10 cellular contexts compared by ENCODE assay signal in genomic region chr16:27515874-27516353, GRCh38. TPM values are rescaled to one million over a fixed set of nuclear protein-coding genes. Genes with fewer than 3 reads are reported as not detected.
DNase-seq lines count a peak whose midpoint lies in the region; ATAC-seq and TF ChIP-seq lines count a peak whose summit lies in the region.
"Had no signal": no experiment of that assay in that cellular context is flagged by ENCODE, and none has a peak within 500 bp of the region (broad histone marks: within the 10 kb centered on the region; RNA-seq: fewer than 3 reads in every experiment).

No MANE protein-coding gene starts in this region.

- no peak for ATAC-seq in GM21737 (IDR thresholded peaks at IDR 0.05; ENCODE audit: unreplicated experiment)

- no peak overlapping the region for H3K18ac ChIP-seq in neuronal stem cell (ENCODE audit: low read length)

- H4K91ac ChIP-seq in neuronal stem cell (ENCODE audit: low read depth, low read length, poor library complexity) = no peak overlapping the region

- H2BK12ac ChIP-seq in neuronal stem cell (ENCODE audit: low read length) = no peak overlapping the region

- H3K9ac ChIP-seq in neuronal stem cell (ENCODE audit: low read depth, low read length, poor library complexity) = no peak overlapping the region

- H2AK5ac ChIP-seq in neuronal stem cell (ENCODE audit: low read depth, low read length) = no peak overlapping the region

- no peak overlapping the region for H3K4me2 ChIP-seq in neuronal stem cell (ENCODE audit: insufficient read depth, low read length, poor library complexity, severe bottlenecking)

- H3K4me3 Mint-ChIP-seq in T-helper 2 cell treated with Interferon-gamma antibody and Interleukin-4, amounts not matched to agents 5 μg/mL and 100 μg/mL, for 36 hours = no peak overlapping the region
- no peak overlapping the region for H3K4me3 Mint-ChIP-seq in activated T-helper 1 cell treated with anti-CD3 and anti-CD28 coated beads, Interleukin-12 subunit alpha, Interleukin-12 subunit beta, Interleukin-2, Interleukin-4 antibody, amounts not matched to agents 30 ng/mL and 10 ng/mL and 1 ng/mL, durations not matched to agents 14 hours and 24 hours and 36 hours
- H3K4me3 Mint-ChIP-seq: naive B cell had no signal

- H3K4me1 Mint-ChIP-seq in T-helper 2 cell treated with Interferon-gamma antibody and Interleukin-4, amounts not matched to agents 5 μg/mL and 100 μg/mL, for 36 hours (ENCODE audit: low read depth) = peaks cover 2% of the 10 kb centered on the region
- no peaks in the 10 kb centered on the region for H3K4me1 Mint-ChIP-seq in activated T-helper 1 cell treated with anti-CD3 and anti-CD28 coated beads, Interleukin-12 subunit alpha, Interleukin-12 subunit beta, Interleukin-2, Interleukin-4 antibody, amounts not matched to agents 30 ng/mL and 10 ng/mL and 1 ng/mL, durations not matched to agents 14 hours and 24 hours and 36 hours (ENCODE audit: low read depth)

- H3K27ac ChIP-seq in neuronal stem cell (replicated peaks; ENCODE audit: low read length) (no peak overlapping the region), suprapubic skin (no peak overlapping the region)
- H3K27ac ChIP-seq: SK-N-MC had no signal

- no peak for TF ChIP-seq EP300 in suprapubic skin (IDR thresholded peaks at IDR 0.05)

- TF ChIP-seq CTCF in HFF-Myc (IDR thresholded peaks at IDR 0.05; ENCODE audit: low read depth, low read length, missing control alignments) (peak; percentile 66), suprapubic skin (IDR thresholded peaks at IDR 0.05) (peak in 1 of 2 donors; percentile 58)

- H2BK5ac ChIP-seq in neuronal stem cell (ENCODE audit: low read length) = no peak overlapping the region

- H3K27me3 Mint-ChIP-seq in T-helper 2 cell treated with Interferon-gamma antibody and Interleukin-4, amounts not matched to agents 5 μg/mL and 100 μg/mL, for 36 hours (ENCODE audit: low read depth) = no peaks in the 10 kb centered on the region
- no peaks in the 10 kb centered on the region for H3K27me3 Mint-ChIP-seq in activated T-helper 1 cell treated with anti-CD3 and anti-CD28 coated beads, Interleukin-12 subunit alpha, Interleukin-12 subunit beta, Interleukin-2, Interleukin-4 antibody, amounts not matched to agents 30 ng/mL and 10 ng/mL and 1 ng/mL, durations not matched to agents 14 hours and 24 hours and 36 hours (ENCODE audit: insufficient read depth)
- H3K27me3 Mint-ChIP-seq: naive B cell had no signal

- H3K36me3 ChIP-seq in neuronal stem cell (replicated peaks in 1 of 2; ENCODE audit: control insufficient read depth in 2 of 2, insufficient read depth in 2 of 2, low read length in 2 of 2) = peaks cover 28 to 90% of the 10 kb centered on the region in 2 donors
- H3K36me3 ChIP-seq in suprapubic skin = peaks cover 55% of the 10 kb centered on the region

- peaks cover 18% of the 10 kb centered on the region for H3K36me3 Mint-ChIP-seq in T-helper 2 cell treated with Interferon-gamma antibody and Interleukin-4, amounts not matched to agents 5 μg/mL and 100 μg/mL, for 36 hours (ENCODE audit: low read depth)
- H3K36me3 Mint-ChIP-seq in activated T-helper 1 cell treated with anti-CD3 and anti-CD28 coated beads, Interleukin-12 subunit alpha, Interleukin-12 subunit beta, Interleukin-2, Interleukin-4 antibody, amounts not matched to agents 30 ng/mL and 10 ng/mL and 1 ng/mL, durations not matched to agents 14 hours and 24 hours and 36 hours (ENCODE audit: low read depth) = peaks cover 25% of the 10 kb centered on the region

- no peak overlapping the region for H3K4me3 ChIP-seq in HFF-Myc (replicated peaks; ENCODE audit: low read depth, low read length)
- no peak overlapping the region for H3K4me3 ChIP-seq in neuronal stem cell (ENCODE audit: low read length in 2 of 2)
- H3K4me3 ChIP-seq in suprapubic skin = no peak overlapping the region
- H3K4me3 ChIP-seq: SK-N-MC had no signal

- H3K27ac Mint-ChIP-seq in T-helper 2 cell treated with Interferon-gamma antibody and Interleukin-4, amounts not matched to agents 5 μg/mL and 100 μg/mL, for 36 hours = no peak overlapping the region
- no peak overlapping the region for H3K27ac Mint-ChIP-seq in activated T-helper 1 cell treated with anti-CD3 and anti-CD28 coated beads, Interleukin-12 subunit alpha, Interleukin-12 subunit beta, Interleukin-2, Interleukin-4 antibody, amounts not matched to agents 30 ng/mL and 10 ng/mL and 1 ng/mL, durations not matched to agents 14 hours and 24 hours and 36 hours

- intact Hi-C loops in activated T-helper 1 cell treated with anti-CD3 and anti-CD28 coated beads, Interleukin-12 subunit alpha, Interleukin-12 subunit beta, Interleukin-2, Interleukin-4 antibody, amounts not matched to agents 30 ng/mL and 10 ng/mL and 1 ng/mL, durations not matched to agents 14 hours and 24 hours and 36 hours (cut with micrococcal nuclease) = no loop called here

- WGBS in neuronal stem cell (ENCODE audit: extremely low coverage in 2 of 2, insufficient read length in 2 of 2, insufficient replicate concordance in 1 of 2), 2 donors = no CpG with 5 or more reads among the region's 9 CpGs
- WGBS in suprapubic skin = 100% methylated on average over 1 of the region's 9 CpGs

- no peak overlapping the region for H2BK120ac ChIP-seq in neuronal stem cell (ENCODE audit: low read depth, low read length)

- H2AFZ ChIP-seq in neuronal stem cell (ENCODE audit: low read length) = no peak overlapping the region

- H3K27me3 ChIP-seq in neuronal stem cell (ENCODE audit: control insufficient read depth in 3 of 3, insufficient read depth in 3 of 3, low read depth in 1 of 3, low read length in 3 of 3) = no peaks in the 10 kb centered on the region
- no peaks in the 10 kb centered on the region for H3K27me3 ChIP-seq in suprapubic skin

- H3K14ac ChIP-seq in neuronal stem cell (ENCODE audit: low read length) = no peak overlapping the region

- H2BK15ac ChIP-seq in neuronal stem cell (ENCODE audit: low read length) = no peak overlapping the region

- H3K9me3 Mint-ChIP-seq in T-helper 2 cell treated with Interferon-gamma antibody and Interleukin-4, amounts not matched to agents 5 μg/mL and 100 μg/mL, for 36 hours = no peaks in the 10 kb centered on the region
- no peaks in the 10 kb centered on the region for H3K9me3 Mint-ChIP-seq in activated T-helper 1 cell treated with anti-CD3 and anti-CD28 coated beads, Interleukin-12 subunit alpha, Interleukin-12 subunit beta, Interleukin-2, Interleukin-4 antibody, amounts not matched to agents 30 ng/mL and 10 ng/mL and 1 ng/mL, durations not matched to agents 14 hours and 24 hours and 36 hours
- H3K9me3 Mint-ChIP-seq: naive B cell had no signal

- TF ChIP-seq POLR2A in erythroblast (IDR thresholded peaks at IDR 0.05; ENCODE audit: low read length) = no peak
- no peak for TF ChIP-seq POLR2A in suprapubic skin (IDR thresholded peaks at IDR 0.05)

- no peaks in the 10 kb centered on the region for H3K79me1 ChIP-seq in neuronal stem cell (ENCODE audit: low read depth, low read length)

- H3K9me3 ChIP-seq in neuronal stem cell (replicated peaks in 1 of 2; ENCODE audit: control insufficient read depth in 2 of 2, insufficient read depth in 1 of 2, low read depth in 1 of 2, low read length in 2 of 2) (peaks cover 0 to 8% of the 10 kb centered on the region in 2 donors), suprapubic skin (no peaks in the 10 kb centered on the region)

- peak; percentile 67 for DNase-seq in ELF-1 (ENCODE audit: low read depth, low spot score)
- no peak for DNase-seq in HFF-Myc (ENCODE audit: extremely low read depth, low read depth)
- DNase-seq in T-helper 2 cell treated with Interferon-gamma antibody and Interleukin-4, amounts not matched to agents 5 μg/mL and 100 μg/mL, for 36 hours (ENCODE audit: low spot score) = peak; percentile 10
- DNase-seq in erythroblast (lab: John Stamatoyannopoulos, UW) = peak; percentile 24 to 38
- peak; percentile 3 for DNase-seq in neuronal stem cell (ENCODE audit: low spot score)
- DNase-seq in activated T-helper 1 cell treated with anti-CD3 and anti-CD28 coated beads, Interleukin-12 subunit alpha, Interleukin-12 subunit beta, Interleukin-2, Interleukin-4 antibody, amounts not matched to agents 30 ng/mL and 10 ng/mL and 1 ng/mL, durations not matched to agents 14 hours and 24 hours and 36 hours (ENCODE audit: low spot score) = no peak
- no peak for DNase-seq in suprapubic skin (ENCODE audit: low spot score in 2 of 2)
- DNase-seq: naive B cell had no signal

- no peak overlapping the region for H4K8ac ChIP-seq in neuronal stem cell (ENCODE audit: low read depth, low read length)

- H3K4ac ChIP-seq in neuronal stem cell (ENCODE audit: low read length) = no peak overlapping the region

- no peak overlapping the region for H3K23ac ChIP-seq in neuronal stem cell (ENCODE audit: low read depth, low read length, poor library complexity)

- H3K4me1 ChIP-seq in neuronal stem cell (ENCODE audit: control insufficient read depth in 2 of 2, insufficient read depth in 1 of 2, low read depth in 1 of 2, low read length in 2 of 2) (peaks cover 0 to 2% of the 10 kb centered on the region in 2 donors), suprapubic skin (no peaks in the 10 kb centered on the region)

RNA-seq across cellular contexts. Expression of gene GTF3C1, which starts 33.8 kb away (rescaled TPM):
- polyA plus RNA-seq in neuronal stem cell (2013, experiment 1 of 2) = 42.8 TPM
- polyA plus RNA-seq in neuronal stem cell (2013, experiment 2 of 2) = 43.8 TPM
- total RNA-seq in activated T-helper 1 cell treated with anti-CD3 and anti-CD28 coated beads, Interleukin-12 subunit alpha, Interleukin-12 subunit beta, Interleukin-2, Interleukin-4 antibody, amounts not matched to agents 30 ng/mL and 10 ng/mL and 1 ng/mL, durations not matched to agents 14 hours and 24 hours and 36 hours = 66.5 and 69.9 TPM in 2 replicates
- 100 to 1,000 TPM; 129 to 276 (median 181) TPM for total RNA-seq in suprapubic skin

RNA-seq across cellular contexts. Expression of gene KATNIP, which starts 34.0 kb away (rescaled TPM):
- 11.0 TPM for polyA plus RNA-seq in neuronal stem cell (2013, experiment 1 of 2)
- 11.2 TPM for polyA plus RNA-seq in neuronal stem cell (2013, experiment 2 of 2)
- total RNA-seq in activated T-helper 1 cell treated with anti-CD3 and anti-CD28 coated beads, Interleukin-12 subunit alpha, Interleukin-12 subunit beta, Interleukin-2, Interleukin-4 antibody, amounts not matched to agents 30 ng/mL and 10 ng/mL and 1 ng/mL, durations not matched to agents 14 hours and 24 hours and 36 hours = 12.4 and 17.6 TPM in 2 replicates
- total RNA-seq in suprapubic skin = 10 to 100 TPM; 27.6 to 52.7 (median 32.1) TPM

Comparison
In these comparisons a context has a peak if more than half of its experiments do, and no peak if none do; other contexts are left out.
1. DNase-seq: peak in ELF-1 (single experiment), T-helper 2 cell treated with Interferon-gamma antibody and Interleukin-4, amounts not matched to agents 5 μg/mL and 100 μg/mL, for 36 hours (single experiment), erythroblast (2 of 2) and neuronal stem cell (single experiment); none in HFF-Myc (single experiment), activated T-helper 1 cell treated with anti-CD3 and anti-CD28 coated beads, Interleukin-12 subunit alpha, Interleukin-12 subunit beta, Interleukin-2, Interleukin-4 antibody, amounts not matched to agents 30 ng/mL and 10 ng/mL and 1 ng/mL, durations not matched to agents 14 hours and 24 hours and 36 hours (single experiment) and suprapubic skin (0 of 2).